Comparison of ENCODE assay signal across 19 cellular contexts in the genomic region with DNA sequence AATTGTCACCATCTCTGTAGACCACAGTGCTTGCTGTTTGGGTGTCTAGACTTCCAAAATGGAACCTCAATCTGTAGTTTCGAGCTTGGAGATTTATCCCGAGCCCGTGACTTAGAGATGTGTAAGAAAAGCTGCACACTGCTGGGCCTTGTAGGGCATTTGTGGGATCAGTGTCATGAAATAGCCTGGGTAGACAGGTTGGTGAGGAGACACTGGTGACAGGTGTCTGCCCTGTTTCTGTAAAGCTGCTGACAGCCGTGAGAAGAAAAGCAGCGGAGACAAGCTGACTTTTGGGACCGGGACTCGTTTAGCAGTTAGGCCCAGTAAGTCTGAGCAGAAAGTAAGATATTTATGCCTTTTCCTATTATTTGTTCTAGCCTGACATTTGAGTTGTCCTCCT.
DNase-seq lines count a peak whose midpoint lies in the region; ATAC-seq and TF ChIP-seq lines count a peak whose summit lies in the region.
"Had no signal": no experiment of that assay in that cellular context is flagged by ENCODE, and none has a peak within 500 bp of the region (broad histone marks: within the 10 kb centered on the region; RNA-seq: fewer than 3 reads in every experiment).

No MANE protein-coding gene starts in this region.

- H3K9me3 Mint-ChIP-seq in activated CD4-positive, alpha-beta T cell treated with anti-CD3 and anti-CD28 coated beads, Interleukin-2, amount 10 ng/mL, durations not matched to agents 24 days and 14 days: no peaks in the 10 kb centered on the region
- H3K9me3 Mint-ChIP-seq in activated T-helper 17 cell treated with anti-CD3 and anti-CD28 coated beads, Interleukin-2, amount 50 U/mL, for 72 hours: no peaks in the 10 kb centered on the region
- H3K9me3 Mint-ChIP-seq: type B pancreatic cell had no signal

- intact Hi-C loops in activated CD4-positive, alpha-beta T cell treated with anti-CD3 and anti-CD28 coated beads, Interleukin-2, amount 10 ng/mL, durations not matched to agents 24 days and 14 days (cut with micrococcal nuclease): loop anchor here (2.0 kb wide), 1 partner anchor 14 kb away; no protein-coding TSS in a partner anchor

- H3K4me1 Mint-ChIP-seq in activated CD4-positive, alpha-beta T cell treated with anti-CD3 and anti-CD28 coated beads, Interleukin-2, amount 10 ng/mL, durations not matched to agents 24 days and 14 days: peaks cover 31% of the 10 kb centered on the region
- H3K4me1 Mint-ChIP-seq in activated T-helper 17 cell treated with anti-CD3 and anti-CD28 coated beads, Interleukin-2, amount 50 U/mL, for 72 hours: no peaks in the 10 kb centered on the region
- H3K4me1 Mint-ChIP-seq: CD14-positive monocyte had no signal

- H3K4me1 ChIP-seq in mononuclear cell (ENCODE audit: insufficient read depth, low read length): peaks cover 22% of the 10 kb centered on the region

- peak; percentile 56 for DNase-seq in activated CD4-positive, alpha-beta T cell treated with anti-CD3 and anti-CD28 coated beads, Interleukin-2, amount 10 ng/mL, durations not matched to agents 24 days and 14 days
- DNase-seq in activated CD4-positive, alpha-beta T cell treated with anti-CD3 and anti-CD28 coated beads for 4 hours: no peak
- no peak for DNase-seq in GM12865 (ENCODE audit: low read depth)
- DNase-seq in HPDE6-E6E7 (ENCODE audit: extremely low spot score): no peak
- no peak for DNase-seq in effector CD8-positive, alpha-beta T cell (lab: John Stamatoyannopoulos, UW)
- no peak for DNase-seq in activated CD4-positive, CD25-positive, alpha-beta regulatory T cell (lab: John Stamatoyannopoulos, UW)
- DNase-seq: amygdala; foreskin fibroblast; NCI-H2029; NCI-H510A treated with DMSO at 0.1 percent for 48 hours; ovary; PC-3; stimulated activated CD4-positive, alpha-beta T cell treated with anti-CD3 and anti-CD28 coated beads, Interleukin-4, amount 100 ng/mL, for 4 hours had no signal

- H3K4me3 Mint-ChIP-seq in activated CD4-positive, alpha-beta T cell treated with anti-CD3 and anti-CD28 coated beads, Interleukin-2, amount 10 ng/mL, durations not matched to agents 24 days and 14 days: peak overlapping the region; percentile 87
- H3K4me3 Mint-ChIP-seq in activated T-helper 17 cell treated with anti-CD3 and anti-CD28 coated beads, Interleukin-2, amount 50 U/mL, for 72 hours: peak overlapping the region; percentile 85
- H3K4me3 Mint-ChIP-seq: CD14-positive monocyte, type B pancreatic cell had no signal

- H3K27me3 ChIP-seq in mononuclear cell (ENCODE audit: insufficient read depth, low read length): no peaks in the 10 kb centered on the region
- H3K27me3 ChIP-seq: ovary had no signal

- H3K36me3 Mint-ChIP-seq in activated CD4-positive, alpha-beta T cell treated with anti-CD3 and anti-CD28 coated beads, Interleukin-2, amount 10 ng/mL, durations not matched to agents 24 days and 14 days (ENCODE audit: low read depth): peaks cover 94% of the 10 kb centered on the region
- H3K36me3 Mint-ChIP-seq in activated T-helper 17 cell treated with anti-CD3 and anti-CD28 coated beads, Interleukin-2, amount 50 U/mL, for 72 hours (ENCODE audit: low read depth): peaks cover 100% of the 10 kb centered on the region
- H3K36me3 Mint-ChIP-seq: CD14-positive monocyte, type B pancreatic cell had no signal

- no peak for TF ChIP-seq CTCF in GM12865 (IDR thresholded peaks at IDR 0.05; ENCODE audit: insufficient read depth, low read depth, low read length, missing control alignments)

- no peaks in the 10 kb centered on the region for H3K9me3 ChIP-seq in mononuclear cell (ENCODE audit: low read depth, low read length)
- H3K9me3 ChIP-seq: ovary had no signal

- no peaks in the 10 kb centered on the region for H3K27me3 Mint-ChIP-seq in activated CD4-positive, alpha-beta T cell treated with anti-CD3 and anti-CD28 coated beads, Interleukin-2, amount 10 ng/mL, durations not matched to agents 24 days and 14 days
- no peaks in the 10 kb centered on the region for H3K27me3 Mint-ChIP-seq in activated T-helper 17 cell treated with anti-CD3 and anti-CD28 coated beads, Interleukin-2, amount 50 U/mL, for 72 hours

- no peak for ATAC-seq in activated T-helper 17 cell treated with anti-CD3 and anti-CD28 coated beads, Interleukin-2, amount 50 U/mL, for 72 hours (replicated peaks)
- ATAC-seq: left lobe of liver, PC-3 had no signal

- H3K27ac Mint-ChIP-seq in activated CD4-positive, alpha-beta T cell treated with anti-CD3 and anti-CD28 coated beads, Interleukin-2, amount 10 ng/mL, durations not matched to agents 24 days and 14 days: peak overlapping the region; percentile 99
- H3K27ac Mint-ChIP-seq in activated T-helper 17 cell treated with anti-CD3 and anti-CD28 coated beads, Interleukin-2, amount 50 U/mL, for 72 hours: peak overlapping the region; percentile 98
- H3K27ac Mint-ChIP-seq: type B pancreatic cell had no signal

- peak overlapping the region; percentile 52 for H3K4me3 ChIP-seq in GM12865 (ENCODE audit: low read depth, low read length)
- peak overlapping the region; percentile 21 for H3K4me3 ChIP-seq in mononuclear cell (ENCODE audit: low read length)
- H3K4me3 ChIP-seq: ovary, SK-N-MC had no signal
